Comparison of ENCODE assay signal across 13 cellular contexts in genomic region chr4:89661490-89661889, GRCh38.
DNase-seq lines count a peak whose midpoint lies in the region; ATAC-seq, FAIRE-seq and TF ChIP-seq lines count a peak whose summit lies in the region.
"Had no signal": no experiment of that assay in that cellular context is flagged by ENCODE, and none has a peak within 500 bp of the region (broad histone marks: within the 10 kb centered on the region; RNA-seq: fewer than 3 reads in every experiment).

No MANE protein-coding gene starts in this region.

- H3K4me3 Mint-ChIP-seq in astrocyte (ENCODE audit: unreplicated experiment), result no peak overlapping the region
- H3K4me3 Mint-ChIP-seq: activated B cell treated with CpG ODN at 0.5 μM for 24 hours had no signal

- no peak for FAIRE-seq in astrocyte (lab: Jason Lieb, UNC)

- H3K9ac ChIP-seq in HUES64 (ENCODE audit: low read depth, low read length), result 0 out of 2 replicates have a peak overlapping the region, but pooled peaks have one; percentile 16
- no peak overlapping the region for H3K9ac ChIP-seq in astrocyte (ENCODE audit: low read length)

- no peaks in the 10 kb centered on the region for H3K27me3 Mint-ChIP-seq in astrocyte (ENCODE audit: low read depth, unreplicated experiment)
- H3K27me3 Mint-ChIP-seq: activated B cell treated with CpG ODN at 0.5 μM for 24 hours had no signal

- H3K27me3 ChIP-seq in HUES64 (ENCODE audit: insufficient read depth, low read length) (no peaks in the 10 kb centered on the region), astrocyte (ENCODE audit: insufficient read depth, low read length) (no peaks in the 10 kb centered on the region), vagina (no peaks in the 10 kb centered on the region), aorta (ENCODE audit: control insufficient read depth in 1 of 2, insufficient read depth in 2 of 2, low read length in 1 of 2) (no peaks in the 10 kb centered on the region)
- H3K27me3 ChIP-seq: gastroesophageal sphincter had no signal

- H3K36me3 Mint-ChIP-seq in astrocyte (ENCODE audit: low read depth, unreplicated experiment), result no peaks in the 10 kb centered on the region

- no peak for ATAC-seq in aorta (ENCODE audit: low FRiP score)
- ATAC-seq: gastroesophageal sphincter had no signal

- intact Hi-C loops in vagina (cut with DNase I), result no loop called here
- intact Hi-C loops in aorta (cut with DNase I), result no loop called here

- TF ChIP-seq CTCF in AG09309 (IDR thresholded peaks at IDR 0.05; ENCODE audit: control insufficient read depth, insufficient read depth, low read depth, low read length, missing control alignments) (no peak), astrocyte (IDR thresholded peaks at IDR 0.05; ENCODE audit: insufficient read depth, low read depth, low read length) (no peak), vagina (IDR thresholded peaks at IDR 0.05) (no peak)

- peak overlapping the region; percentile 99 for H3K27ac Mint-ChIP-seq in astrocyte (ENCODE audit: unreplicated experiment)
- H3K27ac Mint-ChIP-seq: activated B cell treated with CpG ODN at 0.5 μM for 24 hours had no signal

- 49% methylated on average over 1 of the region's 1 CpG for WGBS in HUES64
- 19 to 28% methylated on average over 1 of the region's 1 CpG for WGBS in aorta, 2 donors

- H3K4me1 Mint-ChIP-seq in astrocyte (ENCODE audit: low read depth, unreplicated experiment), result peaks cover 44% of the 10 kb centered on the region

- no peaks in the 10 kb centered on the region for H3K9me3 Mint-ChIP-seq in astrocyte (ENCODE audit: unreplicated experiment)
- H3K9me3 Mint-ChIP-seq: activated B cell treated with CpG ODN at 0.5 μM for 24 hours had no signal

- no peak overlapping the region for H2AFZ ChIP-seq in astrocyte (ENCODE audit: low read depth, low read length)

- H4K20me1 ChIP-seq in astrocyte (ENCODE audit: insufficient read depth, low read length), result no peaks in the 10 kb centered on the region

- TF ChIP-seq POLR2A in vagina (IDR thresholded peaks at IDR 0.05), result no peak

- H3K4me1 ChIP-seq in HUES64 (ENCODE audit: insufficient read depth, low read length), result peaks cover 11% of the 10 kb centered on the region
- peaks cover 9% of the 10 kb centered on the region for H3K4me1 ChIP-seq in astrocyte (ENCODE audit: insufficient read depth, low read length)
- no peaks in the 10 kb centered on the region for H3K4me1 ChIP-seq in vagina
- H3K4me1 ChIP-seq in aorta (ENCODE audit: control insufficient read depth in 1 of 2, insufficient read depth in 2 of 2, low read length in 2 of 2), result no peaks in the 10 kb centered on the region
- H3K4me1 ChIP-seq: gastroesophageal sphincter had no signal

- H3K36me3 ChIP-seq in HUES64 (ENCODE audit: insufficient read depth, low read length) (no peaks in the 10 kb centered on the region), astrocyte (ENCODE audit: insufficient read depth, low read length) (no peaks in the 10 kb centered on the region), vagina (no peaks in the 10 kb centered on the region), aorta (ENCODE audit: control insufficient read depth in 1 of 2, insufficient read depth in 2 of 2, low read length in 1 of 2) (no peaks in the 10 kb centered on the region)
- H3K36me3 ChIP-seq: gastroesophageal sphincter had no signal

- peak overlapping the region; percentile 60 for H3K4me2 ChIP-seq in astrocyte (ENCODE audit: low read length)

- H3K9me3 ChIP-seq in HUES64 (ENCODE audit: insufficient read depth, low read depth, low read length) (no peaks in the 10 kb centered on the region), astrocyte (ENCODE audit: insufficient read depth, low read depth, low read length) (no peaks in the 10 kb centered on the region), vagina (no peaks in the 10 kb centered on the region), aorta (ENCODE audit: control insufficient read depth, low read length) (no peaks in the 10 kb centered on the region)
- H3K9me3 ChIP-seq: gastroesophageal sphincter had no signal

- no peaks in the 10 kb centered on the region for H3K79me2 ChIP-seq in astrocyte (ENCODE audit: insufficient read depth, low read length)

- DNase-seq in AG09309 (ENCODE audit: low read depth) (peak; percentile 25), astrocyte (ENCODE audit: low read depth) (peak; percentile 66), iPS-NIHi7 (ENCODE audit: extremely low spot score) (peak; percentile 37), vagina (ENCODE audit: extremely low spot score in 2 of 2) (no peak), aorta (no peak)
- no peak for DNase-seq in NK-92 treated with Interleukin-12 subunit alpha and Interleukin-12 subunit beta, amount 100 ng/mL, for 24 hours (lab: John Stamatoyannopoulos, UW)
- no peak for DNase-seq in activated naive CD4-positive, alpha-beta T cell treated with anti-CD3 and anti-CD28 coated beads, Interleukin-2, amount 50 U/mL, for 16 hours
- DNase-seq: activated B cell treated with CpG ODN at 0.5 μM for 24 hours; activated T-cell treated with anti-CD3 and anti-CD28 coated beads, Interleukin-2, amount 50 U/mL, for 48 hours; NCI-H2029 treated with DMSO at 0.1 percent for 48 hours; substantia nigra had no signal

- peak overlapping the region; percentile 58 for H3K27ac ChIP-seq in HUES64 (ENCODE audit: low read depth, low read length)
- H3K27ac ChIP-seq in astrocyte (ENCODE audit: low read depth, low read length), result no peak overlapping the region
- H3K27ac ChIP-seq in vagina, result no peak overlapping the region
- H3K27ac ChIP-seq in aorta (ENCODE audit: low read depth in 1 of 2, low read length in 2 of 2), result no peak overlapping the region
- H3K27ac ChIP-seq: gastroesophageal sphincter had no signal

- H3K4me3 ChIP-seq in AG09309 (ENCODE audit: control insufficient read depth, low read depth, low read length) (no peak overlapping the region), HUES64 (ENCODE audit: low read length) (no peak overlapping the region), astrocyte (ENCODE audit: insufficient read depth, low read depth, low read length) (no peak overlapping the region), vagina (no peak overlapping the region), aorta (ENCODE audit: low read length in 2 of 2) (no peak overlapping the region)
- H3K4me3 ChIP-seq: gastroesophageal sphincter had no signal

Comparison
In these comparisons a context has a peak if more than half of its experiments do, and no peak if none do; other contexts are left out.
1. DNase-seq: peak in AG09309 (single experiment), astrocyte (single experiment) and iPS-NIHi7 (single experiment); none in vagina (0 of 2), aorta (0 of 2), NK-92 treated with Interleukin-12 subunit alpha and Interleukin-12 subunit beta, amount 100 ng/mL, for 24 hours (single experiment) and activated naive CD4-positive, alpha-beta T cell treated with anti-CD3 and anti-CD28 coated beads, Interleukin-2, amount 50 U/mL, for 16 hours (single experiment).